21 cellular contexts compared by ENCODE assay signal in the genomic region with DNA sequence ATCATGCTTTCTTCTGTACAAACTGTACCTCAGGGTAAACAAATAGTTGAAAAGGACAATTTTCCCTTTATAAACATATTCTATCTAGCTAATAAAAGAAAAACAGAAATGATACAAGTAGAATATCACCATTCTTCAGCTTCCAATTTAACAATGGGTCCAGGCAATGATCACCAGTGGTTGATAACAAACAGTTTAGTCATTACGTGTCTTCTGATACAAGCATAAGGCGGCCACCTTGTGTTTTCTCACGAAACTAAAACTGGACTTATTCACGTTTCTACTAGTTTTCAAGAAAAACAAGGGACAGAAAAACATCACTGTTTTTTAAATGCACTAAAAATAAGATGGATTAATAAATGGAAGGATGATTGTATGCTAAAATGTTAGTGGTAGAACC. TPM values are rescaled to one million over a fixed set of nuclear protein-coding genes. Genes with fewer than 3 reads are reported as not detected.
DNase-seq lines count a peak whose midpoint lies in the region; ATAC-seq and TF ChIP-seq lines count a peak whose summit lies in the region.
"Had no signal": no experiment of that assay in that cellular context is flagged by ENCODE, and none has a peak within 500 bp of the region (broad histone marks: within the 10 kb centered on the region; RNA-seq: fewer than 3 reads in every experiment).

No MANE protein-coding gene starts in this region.

- H3K4me1 ChIP-seq in HCT116 (ENCODE audit: control insufficient read depth in 1 of 2, insufficient read depth in 2 of 2, low read length in 2 of 2) (peaks cover 14 to 33% of the 10 kb centered on the region in 2 experiments), smooth muscle cell (ENCODE audit: low read depth) (peaks cover 11% of the 10 kb centered on the region), left lung (peaks cover 0 to 13% of the 10 kb centered on the region in 2 donors)
- H3K4me1 ChIP-seq: Peyer's patch had no signal

- peaks cover 2 to 8% of the 10 kb centered on the region in 2 experiments; a peak in 2 of 4 replicates for H3K36me3 ChIP-seq in HCT116 (ENCODE audit: control insufficient read depth in 1 of 2, insufficient read depth in 2 of 2, low read length in 2 of 2)
- H3K36me3 ChIP-seq in smooth muscle cell (ENCODE audit: low read depth) = no peaks in the 10 kb centered on the region
- H3K36me3 ChIP-seq in left lung = peaks cover 0 to 20% of the 10 kb centered on the region in 2 donors

- POLR2A ChIA-PET in HCT116 (lab: Charles Lee) = no interaction called here
- POLR2A ChIA-PET in WTC11 (lab: Charles Lee) = interaction anchor here (0.6 kb wide), 1 partner anchor 211 kb away, joined by 6 read pairs; no protein-coding TSS in a partner anchor

- CTCF ChIA-PET in HCT116 (lab: Charles Lee) = interaction anchor here (5.4 kb wide), 1 partner anchor 13 kb away, joined by 45 read pairs; no protein-coding TSS in a partner anchor
- CTCF ChIA-PET in WTC11 (lab: Charles Lee) = interaction anchor here (0.9 to 4.7 kb wide), 4 partner anchors 13 to 155 kb away, joined by 3 to 40 read pairs (median 13); a partner anchor contains a TSS

- H3K4me1 Mint-ChIP-seq in WTC11 = peaks cover 38% of the 10 kb centered on the region

- 87% methylated on average over 4 of the region's 4 CpGs for WGBS in smooth muscle cell (ENCODE audit: low lambda C conversion rate)

- DNase-seq in HCT116 (ENCODE audit: low read depth, low spot score) = no peak
- DNase-seq in WTC11 (ENCODE audit: low spot score) = no peak
- DNase-seq in fibroblast of the aortic adventitia (ENCODE audit: low read depth) = peak; percentile 39
- DNase-seq in smooth muscle cell (lab: John Stamatoyannopoulos, UW; ENCODE audit: unreplicated experiment) = no peak
- no peak for DNase-seq in left lung
- no peak for DNase-seq in stimulated activated CD4-positive, alpha-beta T cell treated with anti-CD3 and anti-CD28 coated beads, Interleukin-4, amount 100 ng/mL, for 24 hours
- DNase-seq in NCI-H2227 treated with DMSO at 0.1 percent for 48 hours (lab: John Stamatoyannopoulos, UW) = no peak
- DNase-seq: activated CD4-positive, CD25-positive, alpha-beta regulatory T cell; activated CD8-positive, alpha-beta memory T cell treated with anti-CD3 and anti-CD28 coated beads, Interleukin-2, amount 50 U/mL, for 4 hours; activated naive CD8-positive, alpha-beta T cell treated with anti-CD3 and anti-CD28 coated beads, Interleukin-2, amount 10 ng/mL, durations not matched to agents 7 days and 5 days; cerebellar nuclear complex; glutamatergic neuron; NCI-H1694 treated with DMSO at 0.1 percent for 48 hours; NCI-H526 treated with DMSO at 0.1 percent for 48 hours; occipital lobe; Peyer's patch; stimulated activated naive CD8-positive, alpha-beta T cell treated with anti-CD3 and anti-CD28 coated beads, Interleukin-15, Interleukin-2, amounts not matched to agents 100 U/mL and 50 U/mL, for 24 hours had no signal

- no TSS peak for BruUV-seq in HCT116 (replicated peaks; lab: Mats Ljungman, UMichigan)

- H3K27ac Mint-ChIP-seq in WTC11 = peak overlapping the region; percentile 54
- H3K27ac Mint-ChIP-seq: activated naive CD8-positive, alpha-beta T cell treated with anti-CD3 and anti-CD28 coated beads, Interleukin-2, amount 10 ng/mL, durations not matched to agents 7 days and 5 days had no signal

- no peaks in the 10 kb centered on the region for H3K27me3 ChIP-seq in HCT116 (ENCODE audit: insufficient read depth, low read length)
- H3K27me3 ChIP-seq in smooth muscle cell (ENCODE audit: low read depth) = no peaks in the 10 kb centered on the region
- no peaks in the 10 kb centered on the region for H3K27me3 ChIP-seq in left lung
- H3K27me3 ChIP-seq: Peyer's patch had no signal

- H3K9me3 ChIP-seq in HCT116 (ENCODE audit: control insufficient read depth in 1 of 2, insufficient read depth in 1 of 2, low read depth in 1 of 2, low read length in 2 of 2) (no peaks in the 10 kb centered on the region), smooth muscle cell (replicated peaks; ENCODE audit: low read depth) (no peaks in the 10 kb centered on the region), left lung (no peaks in the 10 kb centered on the region)
- H3K9me3 ChIP-seq: Peyer's patch had no signal

- ATAC-seq in HCT116 = 0 out of 2 replicates have a peak, but pooled peaks have one; percentile 23
- ATAC-seq in WTC11 = no peak
- ATAC-seq in left lung = no peak
- ATAC-seq: GM12878 had no signal

- no peak for TF ChIP-seq POLR2A in HCT116 (IDR thresholded peaks at IDR 0.05; ENCODE audit: borderline replicate concordance, extremely low read depth, insufficient read depth, insufficient read length)

- RAD21 ChIA-PET in HCT116 (lab: Charles Lee; ENCODE audit: low non-redundant PET in 1 of 2, low total read pairs in 2 of 2, uncharacterized antibody in 2 of 2, unreplicated experiment in 2 of 2) = no interaction called here

- no peaks in the 10 kb centered on the region for H3K9me3 Mint-ChIP-seq in WTC11

- H2AFZ ChIP-seq in HCT116 (ENCODE audit: low read depth, low read length, poor library complexity, severe bottlenecking) (no peak overlapping the region), smooth muscle cell (ENCODE audit: low read depth) (no peak overlapping the region)

- peaks cover 15% of the 10 kb centered on the region for H3K36me3 Mint-ChIP-seq in WTC11

- H3K27me3 Mint-ChIP-seq in WTC11 (ENCODE audit: low read depth) = no peaks in the 10 kb centered on the region
- H3K27me3 Mint-ChIP-seq: activated naive CD8-positive, alpha-beta T cell treated with anti-CD3 and anti-CD28 coated beads, Interleukin-2, amount 10 ng/mL, durations not matched to agents 7 days and 5 days had no signal

- H3K4me3 ChIP-seq in HCT116 (replicated peaks in 1 of 2; ENCODE audit: low read depth in 1 of 2, low read length in 2 of 2) = no peak overlapping the region
- H3K4me3 ChIP-seq in fibroblast of the aortic adventitia (ENCODE audit: low read depth, low read length) = no peak overlapping the region
- H3K4me3 ChIP-seq in smooth muscle cell = no peak overlapping the region
- H3K4me3 ChIP-seq in left lung = no peak overlapping the region
- H3K4me3 ChIP-seq: GM12878, Peyer's patch, skin epidermis had no signal

- no peaks in the 10 kb centered on the region for H3F3A ChIP-seq in smooth muscle cell (ENCODE audit: low read depth)

- intact Hi-C loops in HCT116 (cut with micrococcal nuclease) (no loop called here), left lung (cut with DNase I) (no loop called here)

- H3K9ac ChIP-seq in HCT116 (ENCODE audit: low read length) (peak overlapping the region; percentile 21), smooth muscle cell (ENCODE audit: low read depth) (no peak overlapping the region)

- peaks cover 47% of the 10 kb centered on the region for H3K79me2 ChIP-seq in HCT116 (ENCODE audit: insufficient read depth, low read length)
- peaks cover 41% of the 10 kb centered on the region for H3K79me2 ChIP-seq in smooth muscle cell (ENCODE audit: low read depth)

- TF ChIP-seq CTCF in HCT116 (IDR thresholded peaks at IDR 0.05 in 2 of 3, conservative IDR thresholded peaks at IDR 0.05 in 1 of 3; ENCODE audit: borderline replicate concordance in 1 of 3, insufficient read depth in 1 of 3, low read depth in 2 of 3, low read length in 2 of 3) (no peak), WTC11 (IDR thresholded peaks at IDR 0.05) (no peak), fibroblast of the aortic adventitia (IDR thresholded peaks at IDR 0.05; ENCODE audit: insufficient read depth, low read length) (no peak), smooth muscle cell (IDR thresholded peaks at IDR 0.05; ENCODE audit: borderline replicate concordance, insufficient read depth, poor library complexity, severe bottlenecking) (no peak), left lung (IDR thresholded peaks at IDR 0.05) (no peak)

- H3K4me2 ChIP-seq in HCT116 (ENCODE audit: low read length) = peak overlapping the region; percentile 38
- no peak overlapping the region for H3K4me2 ChIP-seq in smooth muscle cell

- H3K4me3 Mint-ChIP-seq in WTC11 = no peak overlapping the region
- H3K4me3 Mint-ChIP-seq: activated naive CD8-positive, alpha-beta T cell treated with anti-CD3 and anti-CD28 coated beads, Interleukin-2, amount 10 ng/mL, durations not matched to agents 7 days and 5 days had no signal

- H3K27ac ChIP-seq in HCT116 (ENCODE audit: low read depth, low read length) (peak overlapping the region; percentile 7; the same call in 1 of the 2 replicates), smooth muscle cell (ENCODE audit: low read depth) (peak overlapping the region; percentile 65), left lung (no peak overlapping the region)
- H3K27ac ChIP-seq: Peyer's patch had no signal

- TF ChIP-seq RAD21 in HCT116 (IDR thresholded peaks at IDR 0.05; ENCODE audit: low read depth) = no peak

- no peaks in the 10 kb centered on the region for H3K9me2 ChIP-seq in HCT116 (ENCODE audit: insufficient read depth)

- H4K20me1 ChIP-seq in HCT116 (ENCODE audit: insufficient read depth) (peaks cover 10% of the 10 kb centered on the region; the same call in 1 of the 2 replicates), smooth muscle cell (ENCODE audit: low read depth) (peaks cover 74% of the 10 kb centered on the region)

TF ChIP-seq in HCT116, 20 proteins besides CTCF, POLR2A, EP300 and RAD21:
- no peak for TF ChIP-seq ELF1 (IDR thresholded peaks at IDR 0.05; ENCODE audit: borderline replicate concordance, low read depth)
- 0 out of 2 replicates have a peak, but pooled peaks have one; percentile 1 for TF ChIP-seq SRF (IDR thresholded peaks at IDR 0.05; ENCODE audit: low read depth)
- TF ChIP-seq CBX3 (IDR thresholded peaks at IDR 0.05; ENCODE audit: low read depth) = peak; percentile 4; the same call in 1 of the 2 replicates
- TF ChIP-seq ZFX (IDR thresholded peaks at IDR 0.05) = no peak
- TF ChIP-seq, protein P1, sequence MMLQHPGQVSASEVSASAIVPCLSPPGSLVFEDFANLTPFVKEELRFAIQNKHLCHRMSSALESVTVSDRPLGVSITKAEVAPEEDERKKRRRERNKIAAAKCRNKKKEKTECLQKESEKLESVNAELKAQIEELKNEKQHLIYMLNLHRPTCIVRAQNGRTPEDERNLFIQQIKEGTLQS (IDR thresholded peaks at IDR 0.05) = no peak

RNA-seq across cellular contexts. Expression of a gene that starts 58.3 kb away (rescaled TPM):
- not detected for total RNA-seq in HCT116 (2021; ENCODE audit: unreplicated experiment)
- polyA plus RNA-seq in HCT116 (2012) = 0.20 TPM in 1 of 2 replicates, not detected in the other
- total RNA-seq in WTC11 (2021) = not detected in 3 replicates
- not detected in 2 replicates for total RNA-seq in fibroblast of the aortic adventitia (ENCODE audit: low replicate concordance)
- total RNA-seq in smooth muscle cell = not detected in 2 replicates
- 0.78 TPM in 1 of 2 replicates, not detected in the other for polyA plus RNA-seq in smooth muscle cell
- not detected for total RNA-seq in left lung
- total RNA-seq: activated naive CD8-positive, alpha-beta T cell treated with anti-CD3 and anti-CD28 coated beads, Interleukin-2, amount 10 ng/mL, durations not matched to agents 7 days and 5 days; GM12878; M059J; Peyer's patch; T-helper 1 cell treated with Interleukin-12 subunit alpha and Interleukin-12 subunit beta and Interleukin-4 antibody, amounts not matched to agents 30 ng/mL and 1 ng/mL, for 36 hours had no signal
- polyA plus RNA-seq: GM12878 had no signal

Comparison
In these comparisons a context has a peak if more than half of its experiments do, and no peak if none do; other contexts are left out.
1. H3K27ac ChIP-seq: peak in HCT116 (single experiment) and smooth muscle cell (single experiment); none in left lung (0 of 2).